ENCODE assay signal across 8 cellular contexts in the genomic region with DNA sequence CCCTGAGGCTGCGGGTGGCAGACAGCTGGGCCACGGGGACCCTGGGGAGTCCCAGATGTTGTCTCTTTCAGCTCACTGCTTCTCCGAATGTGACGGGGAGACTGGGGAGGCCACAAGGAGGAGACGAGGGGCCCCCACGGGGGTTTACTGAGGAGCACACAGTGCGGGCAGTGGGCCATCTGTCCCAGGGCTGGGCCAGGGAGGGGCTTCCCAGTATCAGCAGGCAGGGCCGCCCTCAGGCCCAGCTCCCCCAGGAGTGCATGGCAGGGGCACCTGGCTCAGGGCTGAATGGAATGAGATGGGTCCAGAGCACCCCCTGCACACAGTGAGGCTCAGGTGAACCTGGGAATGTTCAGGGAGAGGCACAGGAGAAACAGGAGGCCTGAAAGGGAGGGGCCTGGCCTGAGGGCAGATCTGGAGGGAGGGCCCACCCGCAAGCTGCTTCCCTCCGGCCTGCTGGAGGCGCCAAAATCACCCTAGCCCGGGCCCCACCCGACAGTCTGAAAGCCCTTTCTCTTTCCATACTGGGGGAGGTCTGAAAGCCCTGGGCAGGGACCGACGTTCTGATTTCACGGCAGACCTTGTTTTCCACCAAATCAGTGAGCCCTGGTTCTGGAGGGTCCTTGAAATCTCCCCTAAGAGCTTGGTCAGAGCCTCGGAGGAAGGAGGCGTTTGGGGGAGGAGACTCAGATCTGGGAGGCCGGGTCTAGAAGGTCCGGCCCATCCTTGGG. TPM values are rescaled to one million over a fixed set of nuclear protein-coding genes. Genes with fewer than 3 reads are reported as not detected.
A peak's percentile ranks its signal among the peaks of the same experiment; 100 is the strongest.
DNase-seq lines count a peak whose midpoint lies in the region; ATAC-seq, FAIRE-seq and TF ChIP-seq lines count a peak whose summit lies in the region.

No MANE protein-coding gene starts in this region.

- no peak overlapping the region for H3K27ac ChIP-seq in CD4-positive, CD25-positive, alpha-beta regulatory T cell (ENCODE audit: insufficient read depth, low read length, poor library complexity, severe bottlenecking)
- peak overlapping the region; percentile 92 for H3K27ac ChIP-seq in lower lobe of right lung

- H3K4me1 ChIP-seq in CD4-positive, CD25-positive, alpha-beta regulatory T cell (ENCODE audit: control insufficient read depth, insufficient read depth, low read length, poor library complexity, severe bottlenecking) = peaks cover 6% of the 10 kb centered on the region
- H3K4me1 ChIP-seq in lower lobe of right lung = peaks cover 61% of the 10 kb centered on the region

- TF ChIP-seq POLR2A in GM18526 (IDR thresholded peaks at IDR 0.05; ENCODE audit: extremely low read depth, insufficient read length) = peak; percentile 8

- no peaks in the 10 kb centered on the region for H3K36me3 Mint-ChIP-seq in CD4-positive, CD25-positive, alpha-beta regulatory T cell

- H3K36me3 ChIP-seq in CD4-positive, CD25-positive, alpha-beta regulatory T cell (ENCODE audit: control insufficient read depth, insufficient read depth, low read length) = no peaks in the 10 kb centered on the region
- no peaks in the 10 kb centered on the region for H3K36me3 ChIP-seq in bronchial epithelial cell (ENCODE audit: control insufficient read depth, insufficient read depth, low read length)
- H3K36me3 ChIP-seq in lower lobe of right lung = no peaks in the 10 kb centered on the region

- H3K4me1 Mint-ChIP-seq in CD4-positive, CD25-positive, alpha-beta regulatory T cell = peaks cover 0 to 8% (median 3%) of the 10 kb centered on the region in 4 donors

- H3K27me3 Mint-ChIP-seq in CD4-positive, CD25-positive, alpha-beta regulatory T cell = peaks cover 4% of the 10 kb centered on the region

- no peak for DNase-seq in CD4-positive, CD25-positive, alpha-beta regulatory T cell
- DNase-seq in NCI-H2171 (lab: John Stamatoyannopoulos, UW) = peak; percentile 78
- peak; percentile 38 for DNase-seq in bronchial epithelial cell (ENCODE audit: low read depth)
- peak; percentile 81 for DNase-seq in lower lobe of right lung
- no peak for DNase-seq in NK-92 treated with Interleukin-12 subunit alpha and Interleukin-12 subunit beta, amount 100 ng/mL, for 24 hours (lab: John Stamatoyannopoulos, UW)
- no peak for DNase-seq in activated gamma-delta T cell treated with Interleukin-2 at 50 U/mL for 16 hours

- no peaks in the 10 kb centered on the region for H3K27me3 ChIP-seq in CD4-positive, CD25-positive, alpha-beta regulatory T cell (ENCODE audit: control insufficient read depth, insufficient read depth, low read length)
- H3K27me3 ChIP-seq in bronchial epithelial cell (ENCODE audit: control insufficient read depth, insufficient read depth, low read length) = no peaks in the 10 kb centered on the region
- no peaks in the 10 kb centered on the region for H3K27me3 ChIP-seq in lower lobe of right lung (ENCODE audit: low read depth)

- peak; percentile 29 to 33 for ATAC-seq in CD4-positive, CD25-positive, alpha-beta regulatory T cell (ENCODE audit: low read depth in 2 of 2)
- ATAC-seq in HG02885 (IDR thresholded peaks at IDR 0.05; ENCODE audit: poor library complexity, unreplicated experiment) (peak; percentile 50), lower lobe of right lung (peak; percentile 69 to 76)

- no peaks in the 10 kb centered on the region for H3K9me3 ChIP-seq in CD4-positive, CD25-positive, alpha-beta regulatory T cell (ENCODE audit: control insufficient read depth in 2 of 2, low read length in 2 of 2)
- H3K9me3 ChIP-seq in lower lobe of right lung = no peaks in the 10 kb centered on the region

- H3K27ac Mint-ChIP-seq in CD4-positive, CD25-positive, alpha-beta regulatory T cell = no peak overlapping the region

- no peak overlapping the region for H3K4me3 ChIP-seq in CD4-positive, CD25-positive, alpha-beta regulatory T cell (ENCODE audit: low read depth, low read length)
- H3K4me3 ChIP-seq in bronchial epithelial cell (ENCODE audit: low read depth, low read length) = peak overlapping the region; percentile 22
- peak overlapping the region; percentile 14 for H3K4me3 ChIP-seq in lower lobe of right lung

- peaks cover 0 to 2% (median 0%) of the 10 kb centered on the region in 7 donors for H3K9me3 Mint-ChIP-seq in CD4-positive, CD25-positive, alpha-beta regulatory T cell

- TF ChIP-seq CTCF in bronchial epithelial cell (IDR thresholded peaks at IDR 0.05; ENCODE audit: insufficient read depth, low read length, severe bottlenecking) (peak; percentile 47), lower lobe of right lung (IDR thresholded peaks at IDR 0.05) (peak; percentile 31)

- intact Hi-C loops in lower lobe of right lung (cut with DNase I) = no loop called here

- no peak for FAIRE-seq in bronchial epithelial cell (lab: Jason Lieb, UNC)

- H3K4me3 Mint-ChIP-seq in CD4-positive, CD25-positive, alpha-beta regulatory T cell = no peak overlapping the region

RNA-seq across cellular contexts. Expression of a gene that starts 35.5 kb away (rescaled TPM):
- total RNA-seq in CD4-positive, CD25-positive, alpha-beta regulatory T cell = 1,458 TPM
- 1,000 to 10,000 TPM; 1,762 to 2,131 (median 2,045) TPM for polyA plus RNA-seq in CD4-positive, CD25-positive, alpha-beta regulatory T cell
- 348 and 388 TPM in 2 replicates for total RNA-seq in bronchial epithelial cell
- total RNA-seq in lower lobe of right lung = 729 TPM

Comparison
In these comparisons a context has a peak if more than half of its experiments do, and no peak if none do; other contexts are left out.
1. DNase-seq: peak in NCI-H2171 (single experiment), bronchial epithelial cell (single experiment) and lower lobe of right lung (single experiment); none in CD4-positive, CD25-positive, alpha-beta regulatory T cell (0 of 3), NK-92 treated with Interleukin-12 subunit alpha and Interleukin-12 subunit beta, amount 100 ng/mL, for 24 hours (single experiment) and activated gamma-delta T cell treated with Interleukin-2 at 50 U/mL for 16 hours (single experiment).
2. Peak in every context shown above with its lines, with median percentiles within 50 percentile points of each other: ATAC-seq.